13 cellular contexts compared by ENCODE assay signal in the genomic region with DNA sequence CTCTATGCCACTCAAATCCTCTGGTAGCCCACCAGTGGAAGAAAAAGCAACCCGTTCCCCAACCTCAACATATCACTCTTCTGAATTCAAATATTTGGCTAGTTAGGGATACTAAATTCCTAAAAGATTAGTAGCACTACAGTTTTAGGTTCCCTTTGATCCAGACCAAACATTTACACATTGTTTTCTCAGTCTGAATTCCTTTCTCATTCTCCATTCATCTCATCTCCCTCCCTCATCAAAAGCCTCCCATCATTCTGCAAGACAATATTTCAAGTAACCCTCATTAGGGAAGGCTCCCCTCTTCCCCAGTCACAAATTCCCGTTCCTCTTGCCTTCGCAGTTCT. TPM values are rescaled to one million over a fixed set of nuclear protein-coding genes. Genes with fewer than 3 reads are reported as not detected.
DNase-seq lines count a peak whose midpoint lies in the region; ATAC-seq and TF ChIP-seq lines count a peak whose summit lies in the region.
"Had no signal": no experiment of that assay in that cellular context is flagged by ENCODE, and none has a peak within 500 bp of the region (broad histone marks: within the 10 kb centered on the region; RNA-seq: fewer than 3 reads in every experiment).

No MANE protein-coding gene starts in this region.

- in situ Hi-C loops in astrocyte of the spinal cord (cut with HindIII; ENCODE audit: low sequenced_read_pairs), result no loop called here

- H3K9me3 Mint-ChIP-seq in T-helper 1 cell treated with Interleukin-12 subunit alpha and Interleukin-12 subunit beta and Interleukin-4 antibody, amounts not matched to agents 30 μg/mL and 1 μg/mL, for 36 hours, result no peaks in the 10 kb centered on the region
- H3K9me3 Mint-ChIP-seq in osteocyte (ENCODE audit: unreplicated experiment), result no peaks in the 10 kb centered on the region
- H3K9me3 Mint-ChIP-seq: stimulated activated naive CD8-positive, alpha-beta T cell treated with anti-CD3 and anti-CD28 coated beads, Interleukin-15, Interleukin-2, amounts not matched to agents 100 ng/mL and 50 ng/mL, for 24 hours had no signal

- intact Hi-C loops in aorta (cut with DNase I), result no loop called here

- WGBS in aorta, 2 donors, result 44 to 57% methylated on average over 3 of the region's 3 CpGs

- peaks cover 2 to 10% of the 10 kb centered on the region in 2 donors for H3K4me1 ChIP-seq in aorta (ENCODE audit: control insufficient read depth in 1 of 2, insufficient read depth in 2 of 2, low read length in 2 of 2)

- H3K36me3 Mint-ChIP-seq in T-helper 1 cell treated with Interleukin-12 subunit alpha and Interleukin-12 subunit beta and Interleukin-4 antibody, amounts not matched to agents 30 μg/mL and 1 μg/mL, for 36 hours (ENCODE audit: low read depth), result peaks cover 76% of the 10 kb centered on the region
- H3K36me3 Mint-ChIP-seq in osteocyte (ENCODE audit: unreplicated experiment), result peaks cover 19% of the 10 kb centered on the region
- H3K36me3 Mint-ChIP-seq: naive thymus-derived CD8-positive, alpha-beta T cell had no signal

- peak overlapping the region; percentile 75 for H3K27ac Mint-ChIP-seq in T-helper 1 cell treated with Interleukin-12 subunit alpha and Interleukin-12 subunit beta and Interleukin-4 antibody, amounts not matched to agents 30 μg/mL and 1 μg/mL, for 36 hours
- H3K27ac Mint-ChIP-seq in osteocyte (ENCODE audit: unreplicated experiment), result peak overlapping the region; percentile 79
- H3K27ac Mint-ChIP-seq: stimulated activated naive CD8-positive, alpha-beta T cell treated with anti-CD3 and anti-CD28 coated beads, Interleukin-15, Interleukin-2, amounts not matched to agents 100 ng/mL and 50 ng/mL, for 24 hours had no signal

- no peak for DNase-seq in T-helper 1 cell
- DNase-seq in astrocyte of the spinal cord (ENCODE audit: low read depth, low spot score), result peak; percentile 62
- DNase-seq in osteocyte (ENCODE audit: extremely low spot score, unreplicated experiment), result no peak
- DNase-seq in aorta, result no peak
- no peak for DNase-seq in NCI-H1694 (lab: John Stamatoyannopoulos, UW)
- DNase-seq: naive thymus-derived CD8-positive, alpha-beta T cell; NCI-H1092 treated with DMSO at 0.1 percent for 48 hours; NCI-H82 had no signal

- ATAC-seq in aorta (ENCODE audit: low FRiP score), result no peak
- no peak for ATAC-seq in GM19463 (IDR thresholded peaks at IDR 0.05; ENCODE audit: unreplicated experiment)
- ATAC-seq: naive thymus-derived CD8-positive, alpha-beta T cell had no signal

- peaks cover 82% of the 10 kb centered on the region for H3K4me1 Mint-ChIP-seq in T-helper 1 cell treated with Interleukin-12 subunit alpha and Interleukin-12 subunit beta and Interleukin-4 antibody, amounts not matched to agents 30 μg/mL and 1 μg/mL, for 36 hours (ENCODE audit: low read depth)
- peaks cover 61% of the 10 kb centered on the region for H3K4me1 Mint-ChIP-seq in osteocyte (ENCODE audit: unreplicated experiment)

- no peak overlapping the region for H3K4me3 ChIP-seq in astrocyte of the spinal cord (ENCODE audit: low read depth, low read length)
- H3K4me3 ChIP-seq in aorta (ENCODE audit: low read length in 2 of 2), result no peak overlapping the region

- H3K4me3 Mint-ChIP-seq in T-helper 1 cell treated with Interleukin-12 subunit alpha and Interleukin-12 subunit beta and Interleukin-4 antibody, amounts not matched to agents 30 μg/mL and 1 μg/mL, for 36 hours, result peak overlapping the region; percentile 66
- no peak overlapping the region for H3K4me3 Mint-ChIP-seq in osteocyte (ENCODE audit: unreplicated experiment)
- H3K4me3 Mint-ChIP-seq: stimulated activated naive CD8-positive, alpha-beta T cell treated with anti-CD3 and anti-CD28 coated beads, Interleukin-15, Interleukin-2, amounts not matched to agents 100 ng/mL and 50 ng/mL, for 24 hours had no signal

- peaks cover 15% of the 10 kb centered on the region for H3K36me3 ChIP-seq in KOPT-K1 (ENCODE audit: insufficient read depth, low read length)
- no peaks in the 10 kb centered on the region for H3K36me3 ChIP-seq in aorta (ENCODE audit: control insufficient read depth in 1 of 2, insufficient read depth in 2 of 2, low read length in 1 of 2)

- TF ChIP-seq CTCF in astrocyte of the spinal cord (IDR thresholded peaks at IDR 0.05; ENCODE audit: low read depth, low read length) (no peak), osteocyte (IDR thresholded peaks at IDR 0.05) (no peak)

- no peaks in the 10 kb centered on the region for H3K27me3 Mint-ChIP-seq in T-helper 1 cell treated with Interleukin-12 subunit alpha and Interleukin-12 subunit beta and Interleukin-4 antibody, amounts not matched to agents 30 μg/mL and 1 μg/mL, for 36 hours (ENCODE audit: low read depth)
- no peaks in the 10 kb centered on the region for H3K27me3 Mint-ChIP-seq in osteocyte (ENCODE audit: unreplicated experiment)
- H3K27me3 Mint-ChIP-seq: stimulated activated naive CD8-positive, alpha-beta T cell treated with anti-CD3 and anti-CD28 coated beads, Interleukin-15, Interleukin-2, amounts not matched to agents 100 ng/mL and 50 ng/mL, for 24 hours had no signal

- H3K9me3 ChIP-seq in KOPT-K1 (ENCODE audit: insufficient read depth, low read length, poor library complexity, severe bottlenecking) (no peaks in the 10 kb centered on the region), aorta (ENCODE audit: control insufficient read depth, low read length) (no peaks in the 10 kb centered on the region)

- peak overlapping the region; percentile 99 for H3K27ac ChIP-seq in KOPT-K1 (ENCODE audit: low read depth, low read length, poor library complexity, severe bottlenecking)
- H3K27ac ChIP-seq in aorta (ENCODE audit: low read depth in 1 of 2, low read length in 2 of 2), result no peak overlapping the region
- H3K27ac ChIP-seq: 22Rv1 had no signal

- no peaks in the 10 kb centered on the region for H3K27me3 ChIP-seq in aorta (ENCODE audit: control insufficient read depth in 1 of 2, insufficient read depth in 2 of 2, low read length in 1 of 2)

RNA-seq across cellular contexts. Expression of a gene that starts 26.3 kb away (rescaled TPM):
- 62.2 and 64.5 TPM in 2 replicates for total RNA-seq in osteocyte
- 10 to 100 TPM; 31.0 to 42.8 TPM for total RNA-seq in aorta
- 1 to 10 TPM; 1.5 to 9.6 TPM for polyA plus RNA-seq in aorta
